In genomic region chr3:105722943-105723556, GRCh38 we compare ENCODE assay signal across 10 cellular contexts.
DNase-seq lines count a peak whose midpoint lies in the region; ATAC-seq and TF ChIP-seq lines count a peak whose summit lies in the region.
"Had no signal": no experiment of that assay in that cellular context is flagged by ENCODE, and none has a peak within 500 bp of the region (broad histone marks: within the 10 kb centered on the region; RNA-seq: fewer than 3 reads in every experiment).

No MANE protein-coding gene starts in this region.

- no peak for DNase-seq in CD8-positive, alpha-beta memory T cell
- no peak for DNase-seq in activated T-helper 1 cell treated with anti-CD3 and anti-CD28 coated beads, Interleukin-12 subunit alpha, Interleukin-12 subunit beta, Interleukin-2, Interleukin-4 antibody, amounts not matched to agents 30 ng/mL and 10 ng/mL and 1 ng/mL, durations not matched to agents 14 hours and 24 hours and 36 hours (ENCODE audit: low spot score)
- no peak for DNase-seq in NCI-H82 treated with DMSO at 0.1 percent for 48 hours (lab: John Stamatoyannopoulos, UW; ENCODE audit: unreplicated experiment)
- no peak for DNase-seq in effector CD8-positive, alpha-beta T cell (lab: John Stamatoyannopoulos, UW)
- DNase-seq in left ventricle myocardium inferior = no peak
- DNase-seq in NCI-H748 treated with DMSO at 0.1 percent for 48 hours (lab: John Stamatoyannopoulos, UW) = no peak

- intact Hi-C loops in activated T-helper 1 cell treated with anti-CD3 and anti-CD28 coated beads, Interleukin-12 subunit alpha, Interleukin-12 subunit beta, Interleukin-2, Interleukin-4 antibody, amounts not matched to agents 30 ng/mL and 10 ng/mL and 1 ng/mL, durations not matched to agents 14 hours and 24 hours and 36 hours (cut with micrococcal nuclease) = no loop called here
- intact Hi-C loops in left ventricle myocardium inferior (cut with micrococcal nuclease) = no loop called here

- CTCF ChIA-PET in CD8-positive, alpha-beta memory T cell (lab: Charles Lee) = interaction anchor here (1.2 kb wide), 1 partner anchor 36 kb away, joined by 4 read pairs; no protein-coding TSS in a partner anchor

- peak overlapping the region in 6 of 7 donors; percentile 29 to 65 (median 54) for H3K4me3 Mint-ChIP-seq in CD8-positive, alpha-beta memory T cell
- no peak overlapping the region for H3K4me3 Mint-ChIP-seq in activated T-helper 1 cell treated with anti-CD3 and anti-CD28 coated beads, Interleukin-12 subunit alpha, Interleukin-12 subunit beta, Interleukin-2, Interleukin-4 antibody, amounts not matched to agents 30 ng/mL and 10 ng/mL and 1 ng/mL, durations not matched to agents 14 hours and 24 hours and 36 hours
- H3K4me3 Mint-ChIP-seq: nephron had no signal

- H3K4me3 ChIP-seq in CD8-positive, alpha-beta memory T cell (ENCODE audit: low read length) = no peak overlapping the region
- no peak overlapping the region for H3K4me3 ChIP-seq in left ventricle myocardium inferior
- H3K4me3 ChIP-seq: tibial nerve had no signal

- H3K27ac Mint-ChIP-seq in CD8-positive, alpha-beta memory T cell = peak overlapping the region in 6 of 8 donors; percentile 52 to 86 (median 76)
- H3K27ac Mint-ChIP-seq in activated T-helper 1 cell treated with anti-CD3 and anti-CD28 coated beads, Interleukin-12 subunit alpha, Interleukin-12 subunit beta, Interleukin-2, Interleukin-4 antibody, amounts not matched to agents 30 ng/mL and 10 ng/mL and 1 ng/mL, durations not matched to agents 14 hours and 24 hours and 36 hours = peak overlapping the region; percentile 72

- H3K9me3 Mint-ChIP-seq in CD8-positive, alpha-beta memory T cell = peaks cover 7 to 13% (median 12%) of the 10 kb centered on the region in 5 donors
- peaks cover 19% of the 10 kb centered on the region for H3K9me3 Mint-ChIP-seq in activated T-helper 1 cell treated with anti-CD3 and anti-CD28 coated beads, Interleukin-12 subunit alpha, Interleukin-12 subunit beta, Interleukin-2, Interleukin-4 antibody, amounts not matched to agents 30 ng/mL and 10 ng/mL and 1 ng/mL, durations not matched to agents 14 hours and 24 hours and 36 hours

- H3K27me3 ChIP-seq in CD8-positive, alpha-beta memory T cell (ENCODE audit: insufficient read depth, low read length, poor library complexity, severe bottlenecking) = no peaks in the 10 kb centered on the region
- no peaks in the 10 kb centered on the region for H3K27me3 ChIP-seq in left ventricle myocardium inferior (ENCODE audit: low read depth)
- H3K27me3 ChIP-seq: tibial nerve had no signal

- H3K4me1 Mint-ChIP-seq in CD8-positive, alpha-beta memory T cell = peaks cover 36 to 57% (median 42%) of the 10 kb centered on the region in 3 donors
- H3K4me1 Mint-ChIP-seq in activated T-helper 1 cell treated with anti-CD3 and anti-CD28 coated beads, Interleukin-12 subunit alpha, Interleukin-12 subunit beta, Interleukin-2, Interleukin-4 antibody, amounts not matched to agents 30 ng/mL and 10 ng/mL and 1 ng/mL, durations not matched to agents 14 hours and 24 hours and 36 hours (ENCODE audit: low read depth) = peaks cover 28% of the 10 kb centered on the region

- H3K27me3 Mint-ChIP-seq in CD8-positive, alpha-beta memory T cell = no peaks in the 10 kb centered on the region
- H3K27me3 Mint-ChIP-seq in activated T-helper 1 cell treated with anti-CD3 and anti-CD28 coated beads, Interleukin-12 subunit alpha, Interleukin-12 subunit beta, Interleukin-2, Interleukin-4 antibody, amounts not matched to agents 30 ng/mL and 10 ng/mL and 1 ng/mL, durations not matched to agents 14 hours and 24 hours and 36 hours (ENCODE audit: insufficient read depth) = no peaks in the 10 kb centered on the region

- TF ChIP-seq CTCF in left ventricle myocardium inferior (IDR thresholded peaks at IDR 0.05; ENCODE audit: borderline replicate concordance) = no peak

- no peak overlapping the region for H3K27ac ChIP-seq in CD8-positive, alpha-beta memory T cell (ENCODE audit: low read depth, low read length)
- no peak overlapping the region for H3K27ac ChIP-seq in left ventricle myocardium inferior (replicated peaks)
- H3K27ac ChIP-seq: tibial nerve had no signal

- ATAC-seq in GM19452 (IDR thresholded peaks at IDR 0.05; ENCODE audit: unreplicated experiment) (peak; percentile 100), HG03280 (IDR thresholded peaks at IDR 0.05; ENCODE audit: unreplicated experiment) (peak; percentile 100)

- H3K36me3 Mint-ChIP-seq in CD8-positive, alpha-beta memory T cell = peaks cover 36 to 66% (median 41%) of the 10 kb centered on the region in 3 donors
- peaks cover 60% of the 10 kb centered on the region for H3K36me3 Mint-ChIP-seq in activated T-helper 1 cell treated with anti-CD3 and anti-CD28 coated beads, Interleukin-12 subunit alpha, Interleukin-12 subunit beta, Interleukin-2, Interleukin-4 antibody, amounts not matched to agents 30 ng/mL and 10 ng/mL and 1 ng/mL, durations not matched to agents 14 hours and 24 hours and 36 hours (ENCODE audit: low read depth)

- H3K36me3 ChIP-seq in CD8-positive, alpha-beta memory T cell (ENCODE audit: insufficient read depth, low read length) = peaks cover 21% of the 10 kb centered on the region
- peaks cover 43% of the 10 kb centered on the region for H3K36me3 ChIP-seq in left ventricle myocardium inferior

- H3K4me1 ChIP-seq in CD8-positive, alpha-beta memory T cell (ENCODE audit: insufficient read depth, low read length) = peaks cover 3% of the 10 kb centered on the region
- no peaks in the 10 kb centered on the region for H3K4me1 ChIP-seq in left ventricle myocardium inferior
- H3K4me1 ChIP-seq: tibial nerve had no signal

- no peaks in the 10 kb centered on the region for H3K9me3 ChIP-seq in CD8-positive, alpha-beta memory T cell (ENCODE audit: low read length)
- H3K9me3 ChIP-seq in left ventricle myocardium inferior (replicated peaks) = peaks cover 12% of the 10 kb centered on the region

- POLR2A ChIA-PET in CD8-positive, alpha-beta memory T cell (lab: Charles Lee) = interaction anchor here (0.5 kb wide), 1 partner anchor 21 kb away, joined by 3 read pairs; no protein-coding TSS in a partner anchor
